Comparison of ENCODE assay signal across 8 cellular contexts in genomic region chr1:234114648-234115307, GRCh38.
A peak's percentile ranks its signal among the peaks of the same experiment; 100 is the strongest.
DNase-seq lines count a peak whose midpoint lies in the region; ATAC-seq lines count a peak whose summit lies in the region.

No MANE protein-coding gene starts in this region.

- no peak overlapping the region for H3K18ac ChIP-seq in trophoblast cell (ENCODE audit: low read length)

- no peaks in the 10 kb centered on the region for H3K36me3 Mint-ChIP-seq in activated CD4-positive, alpha-beta memory T cell treated with anti-CD3 and anti-CD28 coated beads, Interleukin-2, amount 10 ng/mL, durations not matched to agents 7 days and 5 days (ENCODE audit: low read depth)

- no peak overlapping the region for H3K4me2 ChIP-seq in trophoblast cell (ENCODE audit: low read length)

- H2AK5ac ChIP-seq in trophoblast cell (ENCODE audit: low read length): no peak overlapping the region

- no peak overlapping the region for H2BK12ac ChIP-seq in trophoblast cell (ENCODE audit: low read length)

- H2BK120ac ChIP-seq in trophoblast cell (ENCODE audit: insufficient read depth, low read length, poor library complexity): no peak overlapping the region

- no peak overlapping the region for H3K9ac ChIP-seq in trophoblast cell (ENCODE audit: low read length)

- H2AFZ ChIP-seq in trophoblast cell (ENCODE audit: insufficient read depth, low read length, poor library complexity): no peak overlapping the region

- POLR2A ChIA-PET in activated CD4-positive, alpha-beta memory T cell treated with anti-CD3 and anti-CD28 coated beads, Interleukin-2, amount 10 ng/mL, durations not matched to agents 7 days and 5 days (lab: Charles Lee): no interaction called here

- DNase-seq in D341Med (ENCODE audit: low spot score): peak; percentile 68
- DNase-seq in HCEC 1CT: peak; percentile 47
- DNase-seq in NCI-H345 treated with DMSO at 0.1 percent for 48 hours (lab: John Stamatoyannopoulos, UW; ENCODE audit: unreplicated experiment): peak; percentile 58
- peak; percentile 28 for DNase-seq in activated CD4-positive, alpha-beta memory T cell treated with anti-CD3 and anti-CD28 coated beads, Interleukin-2, amount 10 ng/mL, durations not matched to agents 7 days and 5 days
- peak; percentile 42 for DNase-seq in fibroblast of the conjunctiva (ENCODE audit: low read depth)
- peak; percentile 6 to 82 for DNase-seq in trophoblast cell
- no peak for DNase-seq in activated CD4-positive, CD25-positive, alpha-beta regulatory T cell (lab: John Stamatoyannopoulos, UW)

- H3K27me3 ChIP-seq in trophoblast cell (ENCODE audit: insufficient read depth, low read length): no peaks in the 10 kb centered on the region

- H3K4me3 Mint-ChIP-seq in activated CD4-positive, alpha-beta memory T cell treated with anti-CD3 and anti-CD28 coated beads, Interleukin-2, amount 10 ng/mL, durations not matched to agents 7 days and 5 days: no peak overlapping the region

- H3K79me1 ChIP-seq in trophoblast cell (ENCODE audit: low read length): no peaks in the 10 kb centered on the region

- no CpG with 5 or more reads among the region's 11 CpGs for WGBS in trophoblast cell (ENCODE audit: extremely low coverage, insufficient coverage, insufficient read length)

- H3K4me3 ChIP-seq in trophoblast cell (ENCODE audit: low read depth, low read length): no peak overlapping the region

- no peaks in the 10 kb centered on the region for H3K36me3 ChIP-seq in trophoblast cell (ENCODE audit: control insufficient read depth in 1 of 2, insufficient read depth in 2 of 2, low read length in 2 of 2)

- CTCF ChIA-PET in activated CD4-positive, alpha-beta memory T cell treated with anti-CD3 and anti-CD28 coated beads, Interleukin-2, amount 10 ng/mL, durations not matched to agents 7 days and 5 days (lab: Charles Lee): interaction anchor here (0.9 to 7.8 kb wide), 12 partner anchors 9 to 229 kb away, joined by 3 to 62 read pairs (median 4); no protein-coding TSS in a partner anchor

- no peaks in the 10 kb centered on the region for H3K79me2 ChIP-seq in trophoblast cell (ENCODE audit: control insufficient read depth, insufficient read depth, low read length, poor library complexity)

- H3K9me3 ChIP-seq in trophoblast cell (ENCODE audit: insufficient read depth, low read depth, low read length): no peaks in the 10 kb centered on the region

- H4K12ac ChIP-seq in trophoblast cell (ENCODE audit: low read depth, low read length): no peak overlapping the region

- no peak overlapping the region for H3K14ac ChIP-seq in trophoblast cell (ENCODE audit: low read length)

- H4K8ac ChIP-seq in trophoblast cell (ENCODE audit: low read depth, low read length): no peak overlapping the region

- H3K4me1 ChIP-seq in trophoblast cell (ENCODE audit: control insufficient read depth in 1 of 2, insufficient read depth in 2 of 2, low read length in 2 of 2): no peaks in the 10 kb centered on the region

- no peak overlapping the region for H3K23ac ChIP-seq in trophoblast cell (ENCODE audit: low read length)

- H3K27me3 Mint-ChIP-seq in activated CD4-positive, alpha-beta memory T cell treated with anti-CD3 and anti-CD28 coated beads, Interleukin-2, amount 10 ng/mL, durations not matched to agents 7 days and 5 days: peaks cover 27% of the 10 kb centered on the region

- H3K4me1 Mint-ChIP-seq in activated CD4-positive, alpha-beta memory T cell treated with anti-CD3 and anti-CD28 coated beads, Interleukin-2, amount 10 ng/mL, durations not matched to agents 7 days and 5 days: peaks cover 6% of the 10 kb centered on the region

- H3K27ac Mint-ChIP-seq in activated CD4-positive, alpha-beta memory T cell treated with anti-CD3 and anti-CD28 coated beads, Interleukin-2, amount 10 ng/mL, durations not matched to agents 7 days and 5 days: no peak overlapping the region

- no peak overlapping the region for H2BK5ac ChIP-seq in trophoblast cell (ENCODE audit: low read depth, low read length, poor library complexity)

- no peak overlapping the region for H3K27ac ChIP-seq in trophoblast cell (ENCODE audit: low read depth, low read length)

- no peak overlapping the region for H3K4ac ChIP-seq in trophoblast cell (ENCODE audit: low read depth, low read length)

- no peak overlapping the region for H4K91ac ChIP-seq in trophoblast cell (ENCODE audit: low read depth, low read length)

- ATAC-seq in HG02610 (IDR thresholded peaks at IDR 0.05; ENCODE audit: unreplicated experiment): no peak

- no peaks in the 10 kb centered on the region for H3K9me3 Mint-ChIP-seq in activated CD4-positive, alpha-beta memory T cell treated with anti-CD3 and anti-CD28 coated beads, Interleukin-2, amount 10 ng/mL, durations not matched to agents 7 days and 5 days

Comparison
In these comparisons a context has a peak if more than half of its experiments do, and no peak if none do; other contexts are left out.
1. DNase-seq: peak in D341Med (single experiment), HCEC 1CT (single experiment), NCI-H345 treated with DMSO at 0.1 percent for 48 hours (single experiment), activated CD4-positive, alpha-beta memory T cell treated with anti-CD3 and anti-CD28 coated beads, Interleukin-2, amount 10 ng/mL, durations not matched to agents 7 days and 5 days (single experiment), fibroblast of the conjunctiva (single experiment) and trophoblast cell (2 of 2); none in activated CD4-positive, CD25-positive, alpha-beta regulatory T cell (0 of 4).